1 cellular context compared by ENCODE assay signal in the genomic region with DNA sequence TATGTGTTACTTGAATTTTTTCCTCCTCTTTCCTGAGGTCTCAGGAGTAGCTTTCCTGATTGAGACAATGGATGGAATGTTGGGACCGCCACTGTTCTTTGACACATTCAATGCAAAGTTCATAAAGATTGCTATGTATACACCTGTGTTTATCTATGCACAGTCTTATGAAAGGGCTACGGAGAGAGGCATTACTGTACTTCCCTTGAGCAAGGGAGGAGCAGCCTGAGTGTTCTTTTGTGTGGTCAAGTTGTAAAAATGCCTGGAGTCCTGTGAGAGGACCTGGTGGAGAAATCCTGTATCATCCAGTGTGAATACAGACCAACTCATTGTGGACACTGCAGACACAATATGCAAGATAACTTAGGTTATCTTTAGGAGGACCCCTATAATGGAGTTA.
TF ChIP-seq lines count a peak whose summit lies in the region.

No MANE protein-coding gene starts in this region.

TF ChIP-seq in GM12878, 131 proteins besides CTCF, POLR2A, EP300 and RAD21 (continued from another document):
- TF ChIP-seq, protein P1, sequence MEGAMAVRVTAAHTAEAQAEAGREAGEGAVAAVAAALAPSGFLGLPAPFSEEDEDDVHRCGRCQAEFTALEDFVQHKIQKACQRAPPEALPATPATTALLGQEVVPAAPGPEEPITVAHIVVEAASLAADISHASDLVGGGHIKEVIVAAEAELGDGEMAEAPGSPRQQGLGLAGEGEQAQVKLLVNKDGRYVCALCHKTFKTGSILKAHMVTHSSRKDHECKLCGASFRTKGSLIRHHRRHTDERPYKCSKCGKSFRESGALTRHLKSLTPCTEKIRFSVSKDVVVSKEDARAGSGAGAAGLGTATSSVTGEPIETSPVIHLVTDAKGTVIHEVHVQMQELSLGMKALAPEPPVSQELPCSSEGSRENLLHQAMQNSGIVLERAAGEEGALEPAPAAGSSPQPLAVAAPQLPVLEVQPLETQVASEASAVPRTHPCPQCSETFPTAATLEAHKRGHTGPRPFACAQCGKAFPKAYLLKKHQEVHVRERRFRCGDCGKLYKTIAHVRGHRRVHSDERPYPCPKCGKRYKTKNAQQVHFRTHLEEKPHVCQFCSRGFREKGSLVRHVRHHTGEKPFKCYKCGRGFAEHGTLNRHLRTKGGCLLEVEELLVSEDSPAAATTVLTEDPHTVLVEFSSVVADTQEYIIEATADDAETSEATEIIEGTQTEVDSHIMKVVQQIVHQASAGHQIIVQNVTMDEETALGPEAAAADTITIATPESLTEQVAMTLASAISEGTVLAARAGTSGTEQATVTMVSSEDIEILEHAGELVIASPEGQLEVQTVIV (IDR thresholded peaks at IDR 0.05; ENCODE audit: borderline replicate concordance, partially characterized antibody): no peak
